ENCODE assay signal across 1 cellular context in the genomic region with DNA sequence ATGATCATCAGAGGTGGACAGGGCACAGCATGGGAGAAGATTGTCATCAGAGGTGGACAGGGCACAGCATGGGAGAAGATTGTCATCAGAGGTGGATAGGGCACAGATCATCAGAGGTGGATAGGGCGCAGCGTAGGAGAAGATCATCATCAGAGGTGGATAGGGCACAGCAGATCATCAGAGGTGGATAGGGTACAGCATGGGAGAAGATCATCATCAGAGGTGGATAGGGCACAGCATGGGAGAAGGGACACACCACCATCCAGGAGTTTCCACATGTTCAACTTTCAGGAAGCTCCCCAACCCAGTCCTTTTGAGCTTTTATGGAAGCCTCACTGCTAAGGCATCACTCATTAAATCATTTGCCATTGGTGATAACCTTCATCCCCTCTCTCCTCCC.
TF ChIP-seq lines count a peak whose summit lies in the region.

No MANE protein-coding gene starts in this region.

TF ChIP-seq in H1, 55 proteins besides CTCF, POLR2A, EP300 and RAD21 (continued from another document):
- TF ChIP-seq TAF1 (IDR thresholded peaks at IDR 0.05; ENCODE audit: low read depth, low read length) (no peak), SP1 (IDR thresholded peaks at IDR 0.05; ENCODE audit: low read depth, low read length) (no peak), JUN (IDR thresholded peaks at IDR 0.05; ENCODE audit: low read depth, low read length) (no peak), HDAC6 (IDR thresholded peaks at IDR 0.05; ENCODE audit: low read depth, low read length) (no peak), TEAD4 (IDR thresholded peaks at IDR 0.05; ENCODE audit: low read depth, low read length) (no peak), CBX5 (IDR thresholded peaks at IDR 0.05; ENCODE audit: low read depth, low read length) (no peak), TAF7 (optimal IDR thresholded peaks at IDR 0.05; ENCODE audit: borderline replicate concordance, low read depth, low read length) (no peak)
- TF ChIP-seq, protein P1, sequence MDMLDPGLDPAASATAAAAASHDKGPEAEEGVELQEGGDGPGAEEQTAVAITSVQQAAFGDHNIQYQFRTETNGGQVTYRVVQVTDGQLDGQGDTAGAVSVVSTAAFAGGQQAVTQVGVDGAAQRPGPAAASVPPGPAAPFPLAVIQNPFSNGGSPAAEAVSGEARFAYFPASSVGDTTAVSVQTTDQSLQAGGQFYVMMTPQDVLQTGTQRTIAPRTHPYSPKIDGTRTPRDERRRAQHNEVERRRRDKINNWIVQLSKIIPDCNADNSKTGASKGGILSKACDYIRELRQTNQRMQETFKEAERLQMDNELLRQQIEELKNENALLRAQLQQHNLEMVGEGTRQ (IDR thresholded peaks at IDR 0.05; ENCODE audit: low read length), result no peak
- TF ChIP-seq, protein P2, sequence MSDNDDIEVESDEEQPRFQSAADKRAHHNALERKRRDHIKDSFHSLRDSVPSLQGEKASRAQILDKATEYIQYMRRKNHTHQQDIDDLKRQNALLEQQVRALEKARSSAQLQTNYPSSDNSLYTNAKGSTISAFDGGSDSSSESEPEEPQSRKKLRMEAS (IDR thresholded peaks at IDR 0.05), result no peak
